Comparison of ENCODE assay signal across 9 cellular contexts in genomic region chr5:40689442-40689841, GRCh38. TPM values are rescaled to one million over a fixed set of nuclear protein-coding genes. Genes with fewer than 3 reads are reported as not detected.
DNase-seq lines count a peak whose midpoint lies in the region; ATAC-seq and TF ChIP-seq lines count a peak whose summit lies in the region.
"Had no signal": no experiment of that assay in that cellular context is flagged by ENCODE, and none has a peak within 500 bp of the region (broad histone marks: within the 10 kb centered on the region; RNA-seq: fewer than 3 reads in every experiment).

No MANE protein-coding gene starts in this region.

- no peak overlapping the region for H4K5ac ChIP-seq in mesendoderm (ENCODE audit: low read length)

- H3K9ac ChIP-seq in DND-41 (ENCODE audit: low read depth, low read length) (peak overlapping the region; percentile 89), mesendoderm (ENCODE audit: low read length) (no peak overlapping the region)

- H3K9me3 ChIP-seq in DND-41 (ENCODE audit: insufficient read depth, low read length, severe bottlenecking) (no peaks in the 10 kb centered on the region), body of pancreas (no peaks in the 10 kb centered on the region)

- no peak overlapping the region for H3K4ac ChIP-seq in mesendoderm (ENCODE audit: low read depth, low read length)

- H4K8ac ChIP-seq in mesendoderm (ENCODE audit: low read depth, low read length), result no peak overlapping the region

- H3K4me2 ChIP-seq in DND-41 (ENCODE audit: insufficient read depth, low read length) (peak overlapping the region; percentile 65; the same call in 1 of the 2 replicates), mesendoderm (ENCODE audit: low read length) (no peak overlapping the region)

- TF ChIP-seq CTCF in DND-41 (IDR thresholded peaks at IDR 0.05; ENCODE audit: borderline replicate concordance, extremely low read depth, low read length, poor library complexity, severe bottlenecking) (no peak), body of pancreas (IDR thresholded peaks at IDR 0.05) (no peak)

- ATAC-seq in DND-41 (ENCODE audit: insufficient read depth, low read depth) (no peak), GM21825 (IDR thresholded peaks at IDR 0.05; ENCODE audit: unreplicated experiment) (peak; percentile 65), body of pancreas (peak; percentile 69)

- peaks cover 100% of the 10 kb centered on the region for H3K79me2 ChIP-seq in DND-41 (ENCODE audit: insufficient read depth, low read length)
- H3K79me2 ChIP-seq in mesendoderm (ENCODE audit: control insufficient read depth, insufficient read depth, low read length), result no peaks in the 10 kb centered on the region

- no peak overlapping the region for H3K18ac ChIP-seq in mesendoderm (ENCODE audit: low read length)

- 13 to 19% methylated on average over 3 of the region's 3 CpGs for WGBS in body of pancreas, 2 donors
- no CpG with 5 or more reads among the region's 3 CpGs for WGBS in mesendoderm (ENCODE audit: extremely low coverage, insufficient coverage, low lambda C conversion rate)

- no peak overlapping the region for H2BK5ac ChIP-seq in mesendoderm (ENCODE audit: low read length)

- H3K27ac ChIP-seq in DND-41 (ENCODE audit: low read length), result no peak overlapping the region
- H3K27ac ChIP-seq in body of pancreas, result peak overlapping the region in 1 of 4 donors; percentile 95
- H3K27ac ChIP-seq in mesendoderm (ENCODE audit: low read depth, low read length), result no peak overlapping the region

- no peak for DNase-seq in DND-41
- DNase-seq in NCI-H460 (ENCODE audit: extremely low read depth, low read depth), result peak; percentile 86
- DNase-seq in body of pancreas, result peak in 2 of 4 donors; percentile 49 to 71
- peak; percentile 87 for DNase-seq in mesendoderm
- no peak for DNase-seq in Ammon's horn (ENCODE audit: low spot score)
- DNase-seq in epidermal melanocyte (ENCODE audit: insufficient read length, low spot score), result no peak
- DNase-seq in NAMALWA (ENCODE audit: low spot score), result no peak
- DNase-seq: naive B cell had no signal

- H3K4me1 ChIP-seq in DND-41 (ENCODE audit: insufficient read depth, low read length) (peaks cover 70% of the 10 kb centered on the region), body of pancreas (peaks cover 48% of the 10 kb centered on the region), mesendoderm (ENCODE audit: control insufficient read depth, low read depth, low read length) (no peaks in the 10 kb centered on the region)

- no peak overlapping the region for H3K23ac ChIP-seq in mesendoderm (ENCODE audit: low read length)

- H3K79me1 ChIP-seq in mesendoderm (ENCODE audit: low read length), result no peaks in the 10 kb centered on the region

- intact Hi-C loops in body of pancreas (cut with DNase I), result no loop called here

- TF ChIP-seq POLR2A in body of pancreas (IDR thresholded peaks at IDR 0.05), result no peak

- H2AFZ ChIP-seq in DND-41 (ENCODE audit: low read depth, low read length), result no peak overlapping the region

- H3K56ac ChIP-seq in mesendoderm (ENCODE audit: low read length), result no peak overlapping the region

- no peaks in the 10 kb centered on the region for H3K27me3 ChIP-seq in DND-41 (ENCODE audit: insufficient read depth, low read length, poor library complexity)
- H3K27me3 ChIP-seq in body of pancreas, result no peaks in the 10 kb centered on the region
- no peaks in the 10 kb centered on the region for H3K27me3 ChIP-seq in mesendoderm (ENCODE audit: insufficient read depth, low read length, poor library complexity)

- H2AK5ac ChIP-seq in mesendoderm (ENCODE audit: low read length), result no peak overlapping the region

- H2BK120ac ChIP-seq in mesendoderm (ENCODE audit: low read depth, low read length), result no peak overlapping the region

- H2BK15ac ChIP-seq in mesendoderm (replicated peaks; ENCODE audit: low read depth), result no peak overlapping the region

- H4K20me1 ChIP-seq in DND-41 (ENCODE audit: insufficient read depth, low read length), result peaks cover 86% of the 10 kb centered on the region

- peaks cover 100% of the 10 kb centered on the region for H3K36me3 ChIP-seq in DND-41 (ENCODE audit: insufficient read depth, low read length)
- H3K36me3 ChIP-seq in body of pancreas (replicated peaks in 1 of 2; ENCODE audit: insufficient read depth in 1 of 2, low read depth in 2 of 2), result peaks cover 0 to 14% of the 10 kb centered on the region in 2 donors
- H3K36me3 ChIP-seq in mesendoderm (ENCODE audit: control insufficient read depth, insufficient read depth, low read length), result no peaks in the 10 kb centered on the region

- peak overlapping the region in 1 of 2 experiments; percentile 95; a peak in 2 of 4 replicates for H3K4me3 ChIP-seq in DND-41 (ENCODE audit: low read depth in 1 of 2, low read length in 2 of 2)
- no peak overlapping the region for H3K4me3 ChIP-seq in body of pancreas
- no peak overlapping the region for H3K4me3 ChIP-seq in mesendoderm (ENCODE audit: low read length)

RNA-seq across cellular contexts. Expression of gene PTGER4, which starts 9.7 kb away (rescaled TPM):
- 1.6 and 3.1 TPM in 2 replicates for total RNA-seq in NCI-H460 (2014; rRNA removed; shearing (Covaris generic))
- 0.42 and 4.3 TPM in 2 replicates for polyA plus RNA-seq in NCI-H460 (2014; cell fraction: nucleus; rRNA removed)
- 10 to 100 TPM; 25.9 to 38.9 TPM for total RNA-seq in body of pancreas
- polyA plus RNA-seq in mesendoderm (2013, experiment 1 of 2), result 3.7 TPM
- polyA plus RNA-seq in mesendoderm (2013, experiment 2 of 2), result 3.9 TPM

Comparison
In these comparisons a context has a peak if more than half of its experiments do, and no peak if none do; other contexts are left out.
1. DNase-seq: peak in NCI-H460 (single experiment) and mesendoderm (single experiment); none in DND-41 (single experiment), Ammon's horn (single experiment), epidermal melanocyte (single experiment) and NAMALWA (single experiment).